Comparison of ENCODE assay signal across 25 cellular contexts in the genomic region with DNA sequence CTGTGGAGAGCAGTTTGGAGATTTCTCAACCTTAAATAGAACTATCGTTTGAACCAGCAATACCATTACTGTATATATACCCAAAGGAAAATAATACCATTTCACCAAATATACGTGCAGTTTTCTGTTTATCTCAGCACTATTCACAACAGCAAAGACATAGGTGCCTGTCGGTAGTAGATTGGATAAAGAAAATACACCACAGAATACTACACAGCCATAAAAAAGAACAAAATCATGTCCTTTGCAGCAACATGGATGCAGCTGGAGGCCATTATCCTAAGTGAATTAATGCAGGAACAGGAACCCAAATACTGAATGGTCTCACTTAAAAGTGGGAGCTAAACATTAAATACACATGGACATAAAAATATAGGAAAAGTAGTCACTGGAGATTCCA.
"Had no signal": no experiment of that assay in that cellular context is flagged by ENCODE, and none has a peak within 500 bp of the region (broad histone marks: within the 10 kb centered on the region; RNA-seq: fewer than 3 reads in every experiment).

No MANE protein-coding gene starts in this region.

- H3K27ac ChIP-seq: colonic mucosa, esophagus muscularis mucosa, foreskin keratinocyte, gastroesophageal sphincter, heart left ventricle, hepatocyte, neutrophil, pancreas, suprapubic skin, transverse colon, upper lobe of right lung, vagina had no signal

- H3K4me1 Mint-ChIP-seq: memory B cell, neural crest cell had no signal

- H3K79me2 ChIP-seq: hepatocyte had no signal

- H2AFZ ChIP-seq: hepatocyte had no signal

- H3K4me3 ChIP-seq: colonic mucosa, esophagus muscularis mucosa, gastroesophageal sphincter, heart left ventricle, hepatocyte, lung, pancreas, suprapubic skin, transverse colon, upper lobe of right lung, vagina had no signal

- DNase-seq: colonic mucosa; effector CD8-positive, alpha-beta T cell; foreskin keratinocyte; heart left ventricle; kidney; pancreas; stimulated activated CD4-positive, alpha-beta T cell treated with anti-CD3 and anti-CD28 coated beads, Interleukin-2, amount 100 ng/mL, for 24 hours; stimulated activated CD4-positive, alpha-beta T cell treated with anti-CD3 and anti-CD28 coated beads, Interleukin-4, amount 100 ng/mL, for 24 hours; stimulated activated naive B cell treated with anti-CD40 and anti-IgM and Interleukin-4, amounts not matched to agents 10 μg/mL and 1 μg/mL and 100 μg/mL, for 72 hours; stimulated activated naive CD8-positive, alpha-beta T cell treated with anti-CD3 and anti-CD28 coated beads, Interleukin-15, amount 100 ng/mL, for 72 hours; transverse colon; upper lobe of right lung had no signal

- H3K27me3 Mint-ChIP-seq: dendritic cell treated with granulocyte-macrophage colony-stimulating factor and Interleukin-4, amounts not matched to agents 40 ng/mL and 50 ng/mL, for 4 days; memory B cell; natural killer cell treated with Interleukin-12 subunit alpha and Interleukin-12 subunit beta and Interleukin-15 and Interleukin-18, amount 100 ng/mL, for 72 hours; stimulated activated naive B cell treated with anti-CD40 and anti-IgM and Interleukin-4, amounts not matched to agents 10 μg/mL and 1 μg/mL and 100 μg/mL, for 72 hours; stimulated activated naive CD8-positive, alpha-beta T cell treated with anti-CD3 and anti-CD28 coated beads, Interleukin-15, amount 100 ng/mL, for 72 hours had no signal

- H3K4me2 ChIP-seq: hepatocyte had no signal

- H3K4me1 ChIP-seq: colonic mucosa, esophagus muscularis mucosa, foreskin keratinocyte, gastroesophageal sphincter, heart left ventricle, pancreas, suprapubic skin, transverse colon, upper lobe of right lung, vagina had no signal

- H3K4me3 Mint-ChIP-seq: dendritic cell treated with granulocyte-macrophage colony-stimulating factor and Interleukin-4, amounts not matched to agents 40 ng/mL and 50 ng/mL, for 4 days; memory B cell; natural killer cell treated with Interleukin-12 subunit alpha and Interleukin-12 subunit beta and Interleukin-15 and Interleukin-18, amount 100 ng/mL, for 72 hours; neural crest cell; stimulated activated naive B cell treated with anti-CD40 and anti-IgM and Interleukin-4, amounts not matched to agents 10 μg/mL and 1 μg/mL and 100 μg/mL, for 72 hours; stimulated activated naive CD8-positive, alpha-beta T cell treated with anti-CD3 and anti-CD28 coated beads, Interleukin-15, amount 100 ng/mL, for 72 hours had no signal

- H3K27ac Mint-ChIP-seq: dendritic cell treated with granulocyte-macrophage colony-stimulating factor and Interleukin-4, amounts not matched to agents 40 ng/mL and 50 ng/mL, for 4 days; memory B cell; stimulated activated naive B cell treated with anti-CD40 and anti-IgM and Interleukin-4, amounts not matched to agents 10 μg/mL and 1 μg/mL and 100 μg/mL, for 72 hours; stimulated activated naive CD8-positive, alpha-beta T cell treated with anti-CD3 and anti-CD28 coated beads, Interleukin-15, amount 100 ng/mL, for 72 hours had no signal

- H3K9me3 ChIP-seq: colonic mucosa, esophagus muscularis mucosa, gastroesophageal sphincter, heart left ventricle, pancreas, suprapubic skin, transverse colon, upper lobe of right lung, vagina had no signal

- ATAC-seq: foreskin keratinocyte; gastroesophageal sphincter; heart left ventricle; left lobe of liver; natural killer cell treated with Interleukin-12 subunit alpha and Interleukin-12 subunit beta and Interleukin-15 and Interleukin-18, amount 100 ng/mL, for 72 hours; pancreas; sciatic nerve; stimulated activated naive B cell treated with anti-CD40 and anti-IgM and Interleukin-4, amounts not matched to agents 10 μg/mL and 1 μg/mL and 100 μg/mL, for 72 hours; stimulated activated naive CD8-positive, alpha-beta T cell treated with anti-CD3 and anti-CD28 coated beads, Interleukin-15, amount 100 ng/mL, for 72 hours; upper lobe of right lung had no signal

- H3K9me3 Mint-ChIP-seq: dendritic cell treated with granulocyte-macrophage colony-stimulating factor and Interleukin-4, amounts not matched to agents 40 ng/mL and 50 ng/mL, for 4 days; natural killer cell treated with Interleukin-12 subunit alpha and Interleukin-12 subunit beta and Interleukin-15 and Interleukin-18, amount 100 ng/mL, for 72 hours; neural crest cell; stimulated activated naive CD8-positive, alpha-beta T cell treated with anti-CD3 and anti-CD28 coated beads, Interleukin-15, amount 100 ng/mL, for 72 hours had no signal

- H3K27me3 ChIP-seq: colonic mucosa, esophagus muscularis mucosa, foreskin keratinocyte, gastroesophageal sphincter, heart left ventricle, hepatocyte, neutrophil, pancreas, suprapubic skin, transverse colon, upper lobe of right lung, vagina had no signal
